Comparison of ENCODE assay signal across 12 cellular contexts in genomic region chr2:49129034-49129433, GRCh38.
DNase-seq lines count a peak whose midpoint lies in the region; ATAC-seq lines count a peak whose summit lies in the region.
"Had no signal": no experiment of that assay in that cellular context is flagged by ENCODE, and none has a peak within 500 bp of the region (broad histone marks: within the 10 kb centered on the region; RNA-seq: fewer than 3 reads in every experiment).

No MANE protein-coding gene starts in this region.

- DNase-seq in DMS53 (lab: John Stamatoyannopoulos, UW) = peak; percentile 78
- no peak for DNase-seq in RPMI8226
- DNase-seq in activated effector memory CD4-positive, alpha-beta T cell treated with anti-CD3 and anti-CD28 coated beads, Interleukin-2, amount 50 U/mL, for 16 hours = no peak
- DNase-seq in COLO829 (ENCODE audit: low spot score) = no peak
- no peak for DNase-seq in stimulated activated CD8-positive, alpha-beta memory T cell treated with anti-CD3 and anti-CD28 coated beads, Interleukin-4, amount 100 ng/mL, for 48 hours
- DNase-seq: activated CD8-positive, alpha-beta memory T cell treated with anti-CD3 and anti-CD28 coated beads for 24 hours; midbrain; substantia nigra had no signal

- ATAC-seq in GM19324 (IDR thresholded peaks at IDR 0.05; ENCODE audit: low FRiP score, unreplicated experiment) = peak; percentile 78
- ATAC-seq in HG02678 (IDR thresholded peaks at IDR 0.05; ENCODE audit: unreplicated experiment) = peak; percentile 97
- peak; percentile 93 for ATAC-seq in HG03520 (IDR thresholded peaks at IDR 0.05; ENCODE audit: unreplicated experiment)
- ATAC-seq: Panc1 had no signal
